Comparison of ENCODE assay signal across 24 cellular contexts in genomic region chr1:212108187-212108586, GRCh38.
"Had no signal": no experiment of that assay in that cellular context is flagged by ENCODE, and none has a peak within 500 bp of the region (broad histone marks: within the 10 kb centered on the region; RNA-seq: fewer than 3 reads in every experiment).

No MANE protein-coding gene starts in this region.

- H3K27ac Mint-ChIP-seq: mesothelial cell of epicardium; naive thymus-derived CD4-positive, alpha-beta T cell; neural progenitor cell; stimulated activated naive B cell treated with anti-CD40 and anti-IgM and Interleukin-4, amounts not matched to agents 10 μg/mL and 1 μg/mL and 100 μg/mL, for 72 hours; stimulated activated naive CD8-positive, alpha-beta T cell treated with anti-CD3 and anti-CD28 coated beads, Interleukin-15, Interleukin-2, amounts not matched to agents 100 ng/mL and 50 ng/mL, for 24 hours had no signal

- DNase-seq: dorsolateral prefrontal cortex; effector CD4-positive, alpha-beta T cell; foreskin fibroblast; gastrocnemius medialis; head of caudate nucleus; left ventricle myocardium superior; mesenchymal stem cell; naive thymus-derived CD4-positive, alpha-beta T cell; posterior cingulate gyrus; psoas muscle; right cardiac atrium; sigmoid colon; spleen; stimulated activated CD4-positive, alpha-beta T cell treated with anti-CD3 and anti-CD28 coated beads, Interleukin-4, amount 100 ng/mL, for 4 hours; stimulated activated naive B cell treated with anti-CD40 and anti-IgM and Interleukin-4, amounts not matched to agents 10 μg/mL and 1 μg/mL and 100 μg/mL, for 72 hours had no signal

- H3K9me3 Mint-ChIP-seq: mesothelial cell of epicardium; naive thymus-derived CD4-positive, alpha-beta T cell; nephron; neural progenitor cell; stimulated activated naive B cell treated with anti-CD40 and anti-IgM and Interleukin-4, amounts not matched to agents 10 μg/mL and 1 μg/mL and 100 μg/mL, for 72 hours; stimulated activated naive CD8-positive, alpha-beta T cell treated with anti-CD3 and anti-CD28 coated beads, Interleukin-15, Interleukin-2, amounts not matched to agents 100 ng/mL and 50 ng/mL, for 24 hours had no signal

- H3K4me2 ChIP-seq: neural progenitor cell had no signal

- H2AFZ ChIP-seq: neural progenitor cell had no signal

- H3K9me3 ChIP-seq: gastrocnemius medialis, psoas muscle, sigmoid colon, spleen, thoracic aorta, tibial nerve, vagina had no signal

- H3K9ac ChIP-seq: neural progenitor cell had no signal

- H3K4me3 ChIP-seq: dorsolateral prefrontal cortex, gastrocnemius medialis, neural progenitor cell, psoas muscle, sigmoid colon, spleen, thoracic aorta, tibial nerve, vagina had no signal

- H3K27ac ChIP-seq: dorsolateral prefrontal cortex, neural progenitor cell, psoas muscle, sigmoid colon, spleen, thoracic aorta, tibial nerve, vagina had no signal

- H3K4me1 Mint-ChIP-seq: neural progenitor cell; stimulated activated naive B cell treated with anti-CD40 and anti-IgM and Interleukin-4, amounts not matched to agents 10 μg/mL and 1 μg/mL and 100 μg/mL, for 72 hours had no signal

- FAIRE-seq: colon, keratinocyte had no signal

- H3K36me3 ChIP-seq: gastrocnemius medialis, sigmoid colon, spleen, thoracic aorta, tibial nerve, vagina had no signal

- H3K36me3 Mint-ChIP-seq: mesothelial cell of epicardium; stimulated activated naive B cell treated with anti-CD40 and anti-IgM and Interleukin-4, amounts not matched to agents 10 μg/mL and 1 μg/mL and 100 μg/mL, for 72 hours had no signal

- H3K27me3 ChIP-seq: dorsolateral prefrontal cortex, gastrocnemius medialis, neural progenitor cell, sigmoid colon, spleen, tibial nerve, vagina had no signal

- H3K4me3 Mint-ChIP-seq: mesothelial cell of epicardium; naive thymus-derived CD4-positive, alpha-beta T cell; nephron; neural progenitor cell; stimulated activated naive B cell treated with anti-CD40 and anti-IgM and Interleukin-4, amounts not matched to agents 10 μg/mL and 1 μg/mL and 100 μg/mL, for 72 hours; stimulated activated naive CD8-positive, alpha-beta T cell treated with anti-CD3 and anti-CD28 coated beads, Interleukin-15, Interleukin-2, amounts not matched to agents 100 ng/mL and 50 ng/mL, for 24 hours had no signal

- ATAC-seq: left ventricle myocardium superior; naive thymus-derived CD4-positive, alpha-beta T cell; psoas muscle; right cardiac atrium; stimulated activated naive B cell treated with anti-CD40 and anti-IgM and Interleukin-4, amounts not matched to agents 10 μg/mL and 1 μg/mL and 100 μg/mL, for 72 hours had no signal
